ENCODE assay signal across 1 cellular context in the genomic region with DNA sequence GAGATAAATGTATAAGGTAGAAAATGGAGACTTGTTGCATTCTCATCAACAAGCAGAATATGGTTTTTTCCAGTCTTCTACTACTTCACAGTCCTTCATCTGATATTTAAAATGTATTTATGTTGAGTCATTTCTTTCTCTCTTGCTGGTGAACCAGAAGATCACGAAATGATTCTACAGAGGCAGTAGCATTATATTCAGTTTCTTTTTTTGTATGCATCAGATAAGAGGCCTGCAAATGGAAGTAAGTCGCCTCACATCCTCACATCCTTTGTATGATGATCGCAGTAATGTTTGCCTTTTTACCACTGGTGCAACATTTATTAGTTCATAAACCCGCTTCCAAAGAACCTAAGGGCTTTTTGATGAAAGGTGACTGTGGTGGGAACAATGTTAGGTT.
TF ChIP-seq lines count a peak whose summit lies in the region.

No MANE protein-coding gene starts in this region.

TF ChIP-seq in GM12878, 131 proteins besides CTCF, POLR2A, EP300 and RAD21 (continues in another document):
- TF ChIP-seq, protein P1, sequence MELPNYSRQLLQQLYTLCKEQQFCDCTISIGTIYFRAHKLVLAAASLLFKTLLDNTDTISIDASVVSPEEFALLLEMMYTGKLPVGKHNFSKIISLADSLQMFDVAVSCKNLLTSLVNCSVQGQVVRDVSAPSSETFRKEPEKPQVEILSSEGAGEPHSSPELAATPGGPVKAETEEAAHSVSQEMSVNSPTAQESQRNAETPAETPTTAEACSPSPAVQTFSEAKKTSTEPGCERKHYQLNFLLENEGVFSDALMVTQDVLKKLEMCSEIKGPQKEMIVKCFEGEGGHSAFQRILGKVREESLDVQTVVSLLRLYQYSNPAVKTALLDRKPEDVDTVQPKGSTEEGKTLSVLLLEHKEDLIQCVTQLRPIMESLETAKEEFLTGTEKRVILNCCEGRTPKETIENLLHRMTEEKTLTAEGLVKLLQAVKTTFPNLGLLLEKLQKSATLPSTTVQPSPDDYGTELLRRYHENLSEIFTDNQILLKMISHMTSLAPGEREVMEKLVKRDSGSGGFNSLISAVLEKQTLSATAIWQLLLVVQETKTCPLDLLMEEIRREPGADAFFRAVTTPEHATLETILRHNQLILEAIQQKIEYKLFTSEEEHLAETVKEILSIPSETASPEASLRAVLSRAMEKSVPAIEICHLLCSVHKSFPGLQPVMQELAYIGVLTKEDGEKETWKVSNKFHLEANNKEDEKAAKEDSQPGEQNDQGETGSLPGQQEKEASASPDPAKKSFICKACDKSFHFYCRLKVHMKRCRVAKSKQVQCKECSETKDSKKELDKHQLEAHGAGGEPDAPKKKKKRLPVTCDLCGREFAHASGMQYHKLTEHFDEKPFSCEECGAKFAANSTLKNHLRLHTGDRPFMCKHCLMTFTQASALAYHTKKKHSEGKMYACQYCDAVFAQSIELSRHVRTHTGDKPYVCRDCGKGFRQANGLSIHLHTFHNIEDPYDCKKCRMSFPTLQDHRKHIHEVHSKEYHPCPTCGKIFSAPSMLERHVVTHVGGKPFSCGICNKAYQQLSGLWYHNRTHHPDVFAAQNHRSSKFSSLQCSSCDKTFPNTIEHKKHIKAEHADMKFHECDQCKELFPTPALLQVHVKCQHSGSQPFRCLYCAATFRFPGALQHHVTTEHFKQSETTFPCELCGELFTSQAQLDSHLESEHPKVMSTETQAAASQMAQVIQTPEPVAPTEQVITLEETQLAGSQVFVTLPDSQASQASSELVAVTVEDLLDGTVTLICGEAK (IDR thresholded peaks at IDR 0.05; ENCODE audit: borderline replicate concordance), result no peak
- TF ChIP-seq RBBP5 (conservative IDR thresholded peaks at IDR 0.05), result no peak
- peak; percentile 78; the same call in 1 of the 2 replicates for TF ChIP-seq ZNF217 (IDR thresholded peaks at IDR 0.05)
- peak; percentile 31; the same call in 1 of the 2 replicates for TF ChIP-seq EED (IDR thresholded peaks at IDR 0.05; ENCODE audit: low read depth)
- TF ChIP-seq, protein P2, sequence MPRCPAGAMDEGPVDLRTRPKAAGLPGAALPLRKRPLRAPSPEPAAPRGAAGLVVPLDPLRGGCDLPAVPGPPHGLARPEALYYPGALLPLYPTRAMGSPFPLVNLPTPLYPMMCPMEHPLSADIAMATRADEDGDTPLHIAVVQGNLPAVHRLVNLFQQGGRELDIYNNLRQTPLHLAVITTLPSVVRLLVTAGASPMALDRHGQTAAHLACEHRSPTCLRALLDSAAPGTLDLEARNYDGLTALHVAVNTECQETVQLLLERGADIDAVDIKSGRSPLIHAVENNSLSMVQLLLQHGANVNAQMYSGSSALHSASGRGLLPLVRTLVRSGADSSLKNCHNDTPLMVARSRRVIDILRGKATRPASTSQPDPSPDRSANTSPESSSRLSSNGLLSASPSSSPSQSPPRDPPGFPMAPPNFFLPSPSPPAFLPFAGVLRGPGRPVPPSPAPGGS (IDR thresholded peaks at IDR 0.05; ENCODE audit: borderline replicate concordance, insufficient read depth, low read depth, low read length, poor library complexity, severe bottlenecking), result peak; percentile 31
- TF ChIP-seq JUNB (IDR thresholded peaks at IDR 0.05), result peak; percentile 98
- peak; percentile 83; the same call in 1 of the 2 replicates for TF ChIP-seq ZBED1 (IDR thresholded peaks at IDR 0.05; ENCODE audit: borderline replicate concordance)
- TF ChIP-seq CREB1 (IDR thresholded peaks at IDR 0.05; ENCODE audit: low read depth), result peak; percentile 42; the same call in 1 of the 2 replicates
- peak; percentile 68; the same call in 1 of the 2 replicates for TF ChIP-seq GABPA (IDR thresholded peaks at IDR 0.05; ENCODE audit: low read depth)
- no peak for TF ChIP-seq RFX5 (IDR thresholded peaks at IDR 0.05; ENCODE audit: low read depth, low read length)
- TF ChIP-seq NR2F1 (conservative IDR thresholded peaks at IDR 0.05), result 0 out of 2 replicates have a peak, but pooled peaks have one; percentile 26
- peak; percentile 63; the same call in 1 of the 2 replicates for TF ChIP-seq DPF2 (IDR thresholded peaks at IDR 0.05)
- no peak for TF ChIP-seq STAT3 (IDR thresholded peaks at IDR 0.05; ENCODE audit: low read depth, low read length)
- TF ChIP-seq CBFB (IDR thresholded peaks at IDR 0.05; ENCODE audit: low read depth), result peak; percentile 53; the same call in 1 of the 2 replicates
- TF ChIP-seq SREBF2 (IDR thresholded peaks at IDR 0.05; ENCODE audit: low read length), result no peak
- peak; percentile 98 for TF ChIP-seq RUNX3 (IDR thresholded peaks at IDR 0.05; ENCODE audit: low read length)
- TF ChIP-seq ATF7 (IDR thresholded peaks at IDR 0.05; ENCODE audit: low read depth), result peak; percentile 25; the same call in 1 of the 2 replicates
- TF ChIP-seq MTA3 (IDR thresholded peaks at IDR 0.05; ENCODE audit: borderline replicate concordance, low read length), result peak; percentile 81; the same call in 1 of the 2 replicates
- TF ChIP-seq, protein P3, sequence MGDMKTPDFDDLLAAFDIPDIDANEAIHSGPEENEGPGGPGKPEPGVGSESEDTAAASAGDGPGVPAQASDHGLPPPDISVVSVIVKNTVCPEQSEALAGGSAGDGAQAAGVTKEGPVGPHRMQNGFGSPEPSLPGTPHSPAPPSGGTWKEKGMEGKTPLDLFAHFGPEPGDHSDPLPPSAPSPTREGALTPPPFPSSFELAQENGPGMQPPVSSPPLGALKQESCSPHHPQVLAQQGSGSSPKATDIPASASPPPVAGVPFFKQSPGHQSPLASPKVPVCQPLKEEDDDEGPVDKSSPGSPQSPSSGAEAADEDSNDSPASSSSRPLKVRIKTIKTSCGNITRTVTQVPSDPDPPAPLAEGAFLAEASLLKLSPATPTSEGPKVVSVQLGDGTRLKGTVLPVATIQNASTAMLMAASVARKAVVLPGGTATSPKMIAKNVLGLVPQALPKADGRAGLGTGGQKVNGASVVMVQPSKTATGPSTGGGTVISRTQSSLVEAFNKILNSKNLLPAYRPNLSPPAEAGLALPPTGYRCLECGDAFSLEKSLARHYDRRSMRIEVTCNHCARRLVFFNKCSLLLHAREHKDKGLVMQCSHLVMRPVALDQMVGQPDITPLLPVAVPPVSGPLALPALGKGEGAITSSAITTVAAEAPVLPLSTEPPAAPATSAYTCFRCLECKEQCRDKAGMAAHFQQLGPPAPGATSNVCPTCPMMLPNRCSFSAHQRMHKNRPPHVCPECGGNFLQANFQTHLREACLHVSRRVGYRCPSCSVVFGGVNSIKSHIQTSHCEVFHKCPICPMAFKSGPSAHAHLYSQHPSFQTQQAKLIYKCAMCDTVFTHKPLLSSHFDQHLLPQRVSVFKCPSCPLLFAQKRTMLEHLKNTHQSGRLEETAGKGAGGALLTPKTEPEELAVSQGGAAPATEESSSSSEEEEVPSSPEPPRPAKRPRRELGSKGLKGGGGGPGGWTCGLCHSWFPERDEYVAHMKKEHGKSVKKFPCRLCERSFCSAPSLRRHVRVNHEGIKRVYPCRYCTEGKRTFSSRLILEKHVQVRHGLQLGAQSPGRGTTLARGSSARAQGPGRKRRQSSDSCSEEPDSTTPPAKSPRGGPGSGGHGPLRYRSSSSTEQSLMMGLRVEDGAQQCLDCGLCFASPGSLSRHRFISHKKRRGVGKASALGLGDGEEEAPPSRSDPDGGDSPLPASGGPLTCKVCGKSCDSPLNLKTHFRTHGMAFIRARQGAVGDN (IDR thresholded peaks at IDR 0.05), result 0 out of 2 replicates have a peak, but pooled peaks have one; percentile 32
- no peak for TF ChIP-seq LARP7 (IDR thresholded peaks at IDR 0.05)
- 0 out of 2 replicates have a peak, but pooled peaks have one; percentile 35 for TF ChIP-seq PAX5 (IDR thresholded peaks at IDR 0.05; ENCODE audit: borderline replicate concordance, low read depth, low read length)
- TF ChIP-seq CHD2 (IDR thresholded peaks at IDR 0.05; ENCODE audit: borderline replicate concordance, low read depth, low read length), result no peak
- 0 out of 2 replicates have a peak, but pooled peaks have one; percentile 19 for TF ChIP-seq TCF3 (IDR thresholded peaks at IDR 0.05; ENCODE audit: borderline replicate concordance, insufficient read depth, low read depth, low read length)
- TF ChIP-seq ZNF24 (IDR thresholded peaks at IDR 0.05), result peak; percentile 81
- peak; percentile 44; the same call in 1 of the 2 replicates for TF ChIP-seq PML (IDR thresholded peaks at IDR 0.05; ENCODE audit: low read length)
- peak; percentile 90 for TF ChIP-seq FOXM1 (IDR thresholded peaks at IDR 0.05; ENCODE audit: low read depth, low read length)
- TF ChIP-seq MYC (IDR thresholded peaks at IDR 0.05; ENCODE audit: insufficient read depth, insufficient read length, insufficient replicate concordance, low read length, severe bottlenecking), result no peak
- TF ChIP-seq HDGF (IDR thresholded peaks at IDR 0.05), result no peak
- TF ChIP-seq SMAD5 (IDR thresholded peaks at IDR 0.05; ENCODE audit: low read depth), result no peak
- no peak for TF ChIP-seq CBX3 (IDR thresholded peaks at IDR 0.05; ENCODE audit: borderline replicate concordance, low read depth)
- TF ChIP-seq BACH1 (IDR thresholded peaks at IDR 0.05; ENCODE audit: borderline replicate concordance), result peak; percentile 45; the same call in 1 of the 2 replicates
- peak; percentile 26 to 62; a peak in 3 of 4 replicates for TF ChIP-seq IKZF2 (IDR thresholded peaks at IDR 0.05)
- no peak for TF ChIP-seq NR2C2 (IDR thresholded peaks at IDR 0.05; ENCODE audit: borderline replicate concordance, control insufficient read depth, insufficient read length, low read depth)
- no peak for TF ChIP-seq YBX1 (IDR thresholded peaks at IDR 0.05)
- TF ChIP-seq, protein P4, sequence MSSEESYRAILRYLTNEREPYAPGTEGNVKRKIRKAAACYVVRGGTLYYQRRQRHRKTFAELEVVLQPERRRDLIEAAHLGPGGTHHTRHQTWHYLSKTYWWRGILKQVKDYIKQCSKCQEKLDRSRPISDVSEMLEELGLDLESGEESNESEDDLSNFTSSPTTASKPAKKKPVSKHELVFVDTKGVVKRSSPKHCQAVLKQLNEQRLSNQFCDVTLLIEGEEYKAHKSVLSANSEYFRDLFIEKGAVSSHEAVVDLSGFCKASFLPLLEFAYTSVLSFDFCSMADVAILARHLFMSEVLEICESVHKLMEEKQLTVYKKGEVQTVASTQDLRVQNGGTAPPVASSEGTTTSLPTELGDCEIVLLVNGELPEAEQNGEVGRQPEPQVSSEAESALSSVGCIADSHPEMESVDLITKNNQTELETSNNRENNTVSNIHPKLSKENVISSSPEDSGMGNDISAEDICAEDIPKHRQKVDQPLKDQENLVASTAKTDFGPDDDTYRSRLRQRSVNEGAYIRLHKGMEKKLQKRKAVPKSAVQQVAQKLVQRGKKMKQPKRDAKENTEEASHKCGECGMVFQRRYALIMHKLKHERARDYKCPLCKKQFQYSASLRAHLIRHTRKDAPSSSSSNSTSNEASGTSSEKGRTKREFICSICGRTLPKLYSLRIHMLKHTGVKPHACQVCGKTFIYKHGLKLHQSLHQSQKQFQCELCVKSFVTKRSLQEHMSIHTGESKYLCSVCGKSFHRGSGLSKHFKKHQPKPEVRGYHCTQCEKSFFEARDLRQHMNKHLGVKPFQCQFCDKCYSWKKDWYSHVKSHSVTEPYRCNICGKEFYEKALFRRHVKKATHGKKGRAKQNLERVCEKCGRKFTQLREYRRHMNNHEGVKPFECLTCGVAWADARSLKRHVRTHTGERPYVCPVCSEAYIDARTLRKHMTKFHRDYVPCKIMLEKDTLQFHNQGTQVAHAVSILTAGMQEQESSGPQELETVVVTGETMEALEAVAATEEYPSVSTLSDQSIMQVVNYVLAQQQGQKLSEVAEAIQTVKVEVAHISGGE (CRISPR knock-in tag; IDR thresholded peaks at IDR 0.05), result no peak
- TF ChIP-seq, protein P5, sequence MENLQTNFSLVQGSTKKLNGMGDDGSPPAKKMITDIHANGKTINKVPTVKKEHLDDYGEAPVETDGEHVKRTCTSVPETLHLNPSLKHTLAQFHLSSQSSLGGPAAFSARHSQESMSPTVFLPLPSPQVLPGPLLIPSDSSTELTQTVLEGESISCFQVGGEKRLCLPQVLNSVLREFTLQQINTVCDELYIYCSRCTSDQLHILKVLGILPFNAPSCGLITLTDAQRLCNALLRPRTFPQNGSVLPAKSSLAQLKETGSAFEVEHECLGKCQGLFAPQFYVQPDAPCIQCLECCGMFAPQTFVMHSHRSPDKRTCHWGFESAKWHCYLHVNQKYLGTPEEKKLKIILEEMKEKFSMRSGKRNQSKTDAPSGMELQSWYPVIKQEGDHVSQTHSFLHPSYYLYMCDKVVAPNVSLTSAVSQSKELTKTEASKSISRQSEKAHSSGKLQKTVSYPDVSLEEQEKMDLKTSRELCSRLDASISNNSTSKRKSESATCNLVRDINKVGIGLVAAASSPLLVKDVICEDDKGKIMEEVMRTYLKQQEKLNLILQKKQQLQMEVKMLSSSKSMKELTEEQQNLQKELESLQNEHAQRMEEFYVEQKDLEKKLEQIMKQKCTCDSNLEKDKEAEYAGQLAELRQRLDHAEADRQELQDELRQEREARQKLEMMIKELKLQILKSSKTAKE (IDR thresholded peaks at IDR 0.05; ENCODE audit: low read depth, poor library complexity, severe bottlenecking), result peak; percentile 78
- peak; percentile 67 for TF ChIP-seq MEF2B (IDR thresholded peaks at IDR 0.05; ENCODE audit: partially characterized antibody, poor library complexity, severe bottlenecking)
- TF ChIP-seq SRF (IDR thresholded peaks at IDR 0.05; ENCODE audit: low read depth in 2 of 2, low read length in 2 of 2), result 0 out of 4 replicates have a peak, but pooled peaks of 1 of the 2 experiments have one; percentile 27
- TF ChIP-seq ASH2L (IDR thresholded peaks at IDR 0.05; ENCODE audit: borderline replicate concordance, low read depth), result no peak
- peak; percentile 83 for TF ChIP-seq CREM (IDR thresholded peaks at IDR 0.05; ENCODE audit: low read depth)
- peak in 1 of 2 experiments; percentile 82; a peak in 2 of 4 replicates for TF ChIP-seq CEBPB (IDR thresholded peaks at IDR 0.05; ENCODE audit: borderline replicate concordance in 1 of 2, low read depth in 2 of 2, low read length in 2 of 2)
- TF ChIP-seq SMC3 (IDR thresholded peaks at IDR 0.05; ENCODE audit: borderline replicate concordance, low read length), result no peak
- peak; percentile 66; the same call in 1 of the 2 replicates for TF ChIP-seq CBX5 (IDR thresholded peaks at IDR 0.05; ENCODE audit: low read depth)
- TF ChIP-seq ETV6 (conservative IDR thresholded peaks at IDR 0.05 in 1 of 2, IDR thresholded peaks at IDR 0.05 in 1 of 2; ENCODE audit: borderline replicate concordance in 1 of 2, low read depth in 1 of 2), result peak in 1 of 2 experiments; percentile 54; a peak in 1 of 4 replicates
